8 cellular contexts compared by ENCODE assay signal in the genomic region with DNA sequence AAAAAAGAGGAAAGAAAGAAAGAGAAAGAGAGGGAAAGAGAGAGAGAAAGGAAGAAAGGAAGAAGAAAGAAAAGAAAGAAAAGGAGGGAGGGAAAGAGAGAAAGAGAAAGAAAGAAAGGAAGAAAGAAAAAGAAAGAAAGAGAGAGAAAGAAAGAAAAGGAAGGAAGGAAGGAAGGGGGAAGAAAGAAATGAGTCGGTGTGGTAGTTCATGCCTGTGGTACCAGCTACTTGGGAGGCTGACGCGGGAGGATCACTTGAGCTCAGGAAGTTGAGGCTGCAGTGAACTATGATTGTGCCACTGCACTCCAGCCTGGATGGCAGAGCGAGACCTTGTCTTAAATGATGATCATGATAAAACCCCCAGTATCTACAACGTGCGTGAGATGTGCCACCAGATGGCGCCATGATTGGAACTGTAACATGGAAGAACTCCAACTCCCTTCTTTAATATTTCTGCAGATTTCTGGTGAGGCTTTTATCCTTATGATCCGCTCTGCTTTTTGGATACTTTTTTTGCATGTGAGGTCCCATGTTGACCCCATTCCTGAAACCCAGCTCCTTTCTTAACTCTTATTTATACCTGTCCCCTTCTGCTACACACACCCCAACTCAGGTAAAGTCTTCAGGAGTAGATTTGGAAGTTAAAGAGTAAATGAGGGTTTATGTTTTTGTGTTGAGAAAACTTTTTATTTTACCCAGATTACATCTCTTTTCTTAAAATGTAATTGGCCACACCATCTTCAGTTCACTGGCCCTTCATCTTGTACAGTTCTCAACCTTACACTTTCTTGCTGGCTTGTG. TPM values are rescaled to one million over a fixed set of nuclear protein-coding genes. Genes with fewer than 3 reads are reported as not detected.
DNase-seq lines count a peak whose midpoint lies in the region; ATAC-seq and TF ChIP-seq lines count a peak whose summit lies in the region.

No MANE protein-coding gene starts in this region.

- H3K36me3 Mint-ChIP-seq in activated CD4-positive, alpha-beta memory T cell treated with anti-CD3 and anti-CD28 coated beads, Interleukin-2, amount 10 ng/mL, durations not matched to agents 7 days and 5 days (ENCODE audit: low read depth): no peaks in the 10 kb centered on the region
- H3K36me3 Mint-ChIP-seq in effector memory CD8-positive, alpha-beta T cell (ENCODE audit: insufficient read depth): no peaks in the 10 kb centered on the region

- H3K27ac Mint-ChIP-seq in activated CD4-positive, alpha-beta memory T cell treated with anti-CD3 and anti-CD28 coated beads, Interleukin-2, amount 10 ng/mL, durations not matched to agents 7 days and 5 days: no peak overlapping the region
- H3K27ac Mint-ChIP-seq in effector memory CD8-positive, alpha-beta T cell: peak overlapping the region in 1 of 2 donors; percentile 11

- H3K4me3 Mint-ChIP-seq in activated CD4-positive, alpha-beta memory T cell treated with anti-CD3 and anti-CD28 coated beads, Interleukin-2, amount 10 ng/mL, durations not matched to agents 7 days and 5 days: no peak overlapping the region
- H3K4me3 Mint-ChIP-seq in effector memory CD8-positive, alpha-beta T cell: peak overlapping the region in 1 of 2 donors; percentile 28

- POLR2A ChIA-PET in activated CD4-positive, alpha-beta memory T cell treated with anti-CD3 and anti-CD28 coated beads, Interleukin-2, amount 10 ng/mL, durations not matched to agents 7 days and 5 days (lab: Charles Lee): interaction anchor here (0.9 to 1.3 kb wide), 2 partner anchors 61 kb away, joined by 3 to 6 read pairs; no protein-coding TSS in a partner anchor

- no peaks in the 10 kb centered on the region for H3K9me3 ChIP-seq in mucosa of descending colon

- ATAC-seq in HG03103 (IDR thresholded peaks at IDR 0.05; ENCODE audit: low read depth, unreplicated experiment) (peak; percentile 60), mucosa of descending colon (peak; percentile 71), HG03571 (IDR thresholded peaks at IDR 0.05; ENCODE audit: unreplicated experiment) (no peak)
- ATAC-seq in effector memory CD8-positive, alpha-beta T cell (replicated peaks): peak; percentile 96

- H3K9me3 Mint-ChIP-seq in activated CD4-positive, alpha-beta memory T cell treated with anti-CD3 and anti-CD28 coated beads, Interleukin-2, amount 10 ng/mL, durations not matched to agents 7 days and 5 days: no peaks in the 10 kb centered on the region
- H3K9me3 Mint-ChIP-seq in effector memory CD8-positive, alpha-beta T cell: no peaks in the 10 kb centered on the region

- peaks cover 8% of the 10 kb centered on the region for H3K4me1 Mint-ChIP-seq in activated CD4-positive, alpha-beta memory T cell treated with anti-CD3 and anti-CD28 coated beads, Interleukin-2, amount 10 ng/mL, durations not matched to agents 7 days and 5 days
- H3K4me1 Mint-ChIP-seq in effector memory CD8-positive, alpha-beta T cell (ENCODE audit: low read depth in 2 of 2): peaks cover 6 to 11% of the 10 kb centered on the region in 2 donors

- no peaks in the 10 kb centered on the region for H3K36me3 ChIP-seq in mucosa of descending colon (ENCODE audit: low read depth)

- intact Hi-C loops in mucosa of descending colon (cut with DNase I, micrococcal nuclease): loop anchor here (10.0 kb wide), 2 partner anchors 74 to 164 kb away; no protein-coding TSS in a partner anchor

- H3K27me3 Mint-ChIP-seq in activated CD4-positive, alpha-beta memory T cell treated with anti-CD3 and anti-CD28 coated beads, Interleukin-2, amount 10 ng/mL, durations not matched to agents 7 days and 5 days: peaks cover 37% of the 10 kb centered on the region
- H3K27me3 Mint-ChIP-seq in effector memory CD8-positive, alpha-beta T cell: peaks cover 13 to 25% of the 10 kb centered on the region in 2 donors

- CTCF ChIA-PET in activated CD4-positive, alpha-beta memory T cell treated with anti-CD3 and anti-CD28 coated beads, Interleukin-2, amount 10 ng/mL, durations not matched to agents 7 days and 5 days (lab: Charles Lee): interaction anchor here (0.7 to 2.1 kb wide), 11 partner anchors 9 to 117 kb away, joined by 3 to 6 read pairs (median 3); a partner anchor contains a TSS

- peak; percentile 37 for TF ChIP-seq CTCF in mucosa of descending colon (IDR thresholded peaks at IDR 0.05)

- DNase-seq in D341Med (ENCODE audit: low spot score): peak; percentile 60
- peak; percentile 15 for DNase-seq in NCI-H774 (lab: John Stamatoyannopoulos, UW)
- DNase-seq in activated CD4-positive, alpha-beta memory T cell treated with anti-CD3 and anti-CD28 coated beads, Interleukin-2, amount 10 ng/mL, durations not matched to agents 7 days and 5 days: peak; percentile 77
- peak; percentile 63 to 71 (median 66) for DNase-seq in effector memory CD8-positive, alpha-beta T cell
- DNase-seq in mucosa of descending colon: peak; percentile 53 to 88 (median 76)
- peak; percentile 37 to 46 for DNase-seq in stimulated activated CD8-positive, alpha-beta memory T cell treated with anti-CD3 and anti-CD28 coated beads, Interleukin-4, amount 100 ng/mL, for 4 hours (ENCODE audit: low read depth in 2 of 2, low spot score in 1 of 2)

- H3K4me1 ChIP-seq in mucosa of descending colon (ENCODE audit: low read depth): no peaks in the 10 kb centered on the region

- no peak overlapping the region for H3K4me3 ChIP-seq in mucosa of descending colon

RNA-seq across cellular contexts. Expression of a gene that starts 25.6 kb away (rescaled TPM):
- total RNA-seq in activated CD4-positive, alpha-beta memory T cell treated with anti-CD3 and anti-CD28 coated beads, Interleukin-2, amount 10 ng/mL, durations not matched to agents 7 days and 5 days: under 1 TPM in 1 of 2 experiments, not detected in 1; 0.50 TPM
- 1 to 10 TPM in 1 of 3 donors, under 1 TPM in 2; 0.60 to 1.0 (median 0.93) TPM for total RNA-seq in mucosa of descending colon

RNA-seq across cellular contexts. Expression of a gene that starts 29.9 kb away (rescaled TPM):
- total RNA-seq in activated CD4-positive, alpha-beta memory T cell treated with anti-CD3 and anti-CD28 coated beads, Interleukin-2, amount 10 ng/mL, durations not matched to agents 7 days and 5 days: not detected
- not detected for total RNA-seq in mucosa of descending colon

RNA-seq across cellular contexts. Expression of a gene that starts 56.8 kb away (rescaled TPM):
- not detected for total RNA-seq in activated CD4-positive, alpha-beta memory T cell treated with anti-CD3 and anti-CD28 coated beads, Interleukin-2, amount 10 ng/mL, durations not matched to agents 7 days and 5 days
- total RNA-seq in mucosa of descending colon: not detected

Comparison
In these comparisons a context has a peak if more than half of its experiments do, and no peak if none do; other contexts are left out.
1. DNase-seq: peak in every context shown above with its lines; median percentile 77 in activated CD4-positive, alpha-beta memory T cell treated with anti-CD3 and anti-CD28 coated beads, Interleukin-2, amount 10 ng/mL, durations not matched to agents 7 days and 5 days; 76 in mucosa of descending colon; 66 in effector memory CD8-positive, alpha-beta T cell; 60 in D341Med; 42 in stimulated activated CD8-positive, alpha-beta memory T cell treated with anti-CD3 and anti-CD28 coated beads, Interleukin-4, amount 100 ng/mL, for 4 hours; 15 in NCI-H774.